Comparison of ENCODE assay signal across 1 cellular context in the genomic region with DNA sequence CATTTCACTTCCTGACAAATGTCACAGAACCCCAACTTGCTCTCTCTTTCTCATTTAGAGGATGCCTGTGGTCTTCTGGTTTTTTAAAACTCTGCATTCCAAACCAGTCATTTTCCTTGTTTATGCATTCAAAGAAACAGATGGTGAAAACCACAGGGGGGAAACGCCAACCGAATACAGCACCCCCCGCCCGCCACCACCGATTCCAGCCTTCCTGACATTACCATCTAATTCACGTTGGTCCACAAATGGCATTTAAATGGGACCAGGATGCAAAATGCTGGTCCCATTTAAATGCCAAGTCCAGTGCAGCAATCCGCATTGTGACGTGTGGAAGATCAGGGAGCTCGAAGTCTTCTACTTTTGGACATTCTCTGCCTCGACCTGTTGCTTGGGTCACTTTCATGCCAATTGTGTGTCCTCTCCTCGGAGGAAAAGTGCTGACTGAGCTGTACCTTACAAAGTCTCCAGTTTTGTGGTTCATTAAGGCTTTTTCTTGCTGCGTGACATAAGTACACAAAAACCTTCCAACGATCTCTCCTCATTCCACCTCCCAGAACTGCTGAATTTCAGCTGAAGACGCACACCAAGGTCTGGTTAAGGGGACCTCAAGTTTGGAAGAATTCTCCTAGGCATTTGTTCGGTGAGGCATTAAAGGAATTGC.
TF ChIP-seq lines count a peak whose summit lies in the region.

No MANE protein-coding gene starts in this region.

TF ChIP-seq in HepG2, 621 proteins besides CTCF, POLR2A, EP300 and RAD21 (continued from another document):
- TF ChIP-seq ZNF83 (CRISPR knock-in tag; IDR thresholded peaks at IDR 0.05; ENCODE audit: borderline replicate concordance) (no peak), ZFP90 (CRISPR knock-in tag; IDR thresholded peaks at IDR 0.05; ENCODE audit: borderline replicate concordance) (no peak), SALL1 (CRISPR knock-in tag; IDR thresholded peaks at IDR 0.05) (no peak), ZFP82 (CRISPR knock-in tag; IDR thresholded peaks at IDR 0.05; ENCODE audit: borderline replicate concordance) (no peak), SP4 (CRISPR knock-in tag; IDR thresholded peaks at IDR 0.05) (peak; percentile 16; the same call in 1 of the 2 replicates), MEIS2 (CRISPR knock-in tag; IDR thresholded peaks at IDR 0.05) (no peak), HMG20B (CRISPR knock-in tag; conservative IDR thresholded peaks at IDR 0.05) (no peak), ZSCAN22 (CRISPR knock-in tag; IDR thresholded peaks at IDR 0.05) (no peak), DR1 (CRISPR knock-in tag; IDR thresholded peaks at IDR 0.05) (no peak), ZSCAN9 (CRISPR knock-in tag; IDR thresholded peaks at IDR 0.05; ENCODE audit: borderline replicate concordance) (no peak), ZNF574 (CRISPR knock-in tag; IDR thresholded peaks at IDR 0.05) (no peak), GTF2F1 (IDR thresholded peaks at IDR 0.05; ENCODE audit: low read length) (no peak), PTBP1 (IDR thresholded peaks at IDR 0.05; ENCODE audit: low read depth, low read length, poor library complexity, severe bottlenecking) (no peak), ZNF232 (CRISPR knock-in tag; IDR thresholded peaks at IDR 0.05; ENCODE audit: borderline replicate concordance) (no peak), ZNF569 (CRISPR knock-in tag; IDR thresholded peaks at IDR 0.05; ENCODE audit: borderline replicate concordance) (no peak), TARDBP (CRISPR knock-in tag; IDR thresholded peaks at IDR 0.05) (no peak), HOXA7 (CRISPR knock-in tag; IDR thresholded peaks at IDR 0.05) (no peak), BORCS8-MEF2B (CRISPR knock-in tag; IDR thresholded peaks at IDR 0.05) (no peak), ZNF317 (CRISPR knock-in tag; IDR thresholded peaks at IDR 0.05) (no peak), HNRNPK (IDR thresholded peaks at IDR 0.05; ENCODE audit: low read depth, low read length, poor library complexity, severe bottlenecking) (no peak), GPN1 (CRISPR knock-in tag; IDR thresholded peaks at IDR 0.05; ENCODE audit: borderline replicate concordance) (no peak), PAF1 (CRISPR knock-in tag; IDR thresholded peaks at IDR 0.05) (peak; percentile 54; the same call in 1 of the 2 replicates)
- TF ChIP-seq, protein P1, sequence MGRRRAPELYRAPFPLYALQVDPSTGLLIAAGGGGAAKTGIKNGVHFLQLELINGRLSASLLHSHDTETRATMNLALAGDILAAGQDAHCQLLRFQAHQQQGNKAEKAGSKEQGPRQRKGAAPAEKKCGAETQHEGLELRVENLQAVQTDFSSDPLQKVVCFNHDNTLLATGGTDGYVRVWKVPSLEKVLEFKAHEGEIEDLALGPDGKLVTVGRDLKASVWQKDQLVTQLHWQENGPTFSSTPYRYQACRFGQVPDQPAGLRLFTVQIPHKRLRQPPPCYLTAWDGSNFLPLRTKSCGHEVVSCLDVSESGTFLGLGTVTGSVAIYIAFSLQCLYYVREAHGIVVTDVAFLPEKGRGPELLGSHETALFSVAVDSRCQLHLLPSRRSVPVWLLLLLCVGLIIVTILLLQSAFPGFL (CRISPR knock-in tag; IDR thresholded peaks at IDR 0.05) = no peak
- TF ChIP-seq, protein P2, sequence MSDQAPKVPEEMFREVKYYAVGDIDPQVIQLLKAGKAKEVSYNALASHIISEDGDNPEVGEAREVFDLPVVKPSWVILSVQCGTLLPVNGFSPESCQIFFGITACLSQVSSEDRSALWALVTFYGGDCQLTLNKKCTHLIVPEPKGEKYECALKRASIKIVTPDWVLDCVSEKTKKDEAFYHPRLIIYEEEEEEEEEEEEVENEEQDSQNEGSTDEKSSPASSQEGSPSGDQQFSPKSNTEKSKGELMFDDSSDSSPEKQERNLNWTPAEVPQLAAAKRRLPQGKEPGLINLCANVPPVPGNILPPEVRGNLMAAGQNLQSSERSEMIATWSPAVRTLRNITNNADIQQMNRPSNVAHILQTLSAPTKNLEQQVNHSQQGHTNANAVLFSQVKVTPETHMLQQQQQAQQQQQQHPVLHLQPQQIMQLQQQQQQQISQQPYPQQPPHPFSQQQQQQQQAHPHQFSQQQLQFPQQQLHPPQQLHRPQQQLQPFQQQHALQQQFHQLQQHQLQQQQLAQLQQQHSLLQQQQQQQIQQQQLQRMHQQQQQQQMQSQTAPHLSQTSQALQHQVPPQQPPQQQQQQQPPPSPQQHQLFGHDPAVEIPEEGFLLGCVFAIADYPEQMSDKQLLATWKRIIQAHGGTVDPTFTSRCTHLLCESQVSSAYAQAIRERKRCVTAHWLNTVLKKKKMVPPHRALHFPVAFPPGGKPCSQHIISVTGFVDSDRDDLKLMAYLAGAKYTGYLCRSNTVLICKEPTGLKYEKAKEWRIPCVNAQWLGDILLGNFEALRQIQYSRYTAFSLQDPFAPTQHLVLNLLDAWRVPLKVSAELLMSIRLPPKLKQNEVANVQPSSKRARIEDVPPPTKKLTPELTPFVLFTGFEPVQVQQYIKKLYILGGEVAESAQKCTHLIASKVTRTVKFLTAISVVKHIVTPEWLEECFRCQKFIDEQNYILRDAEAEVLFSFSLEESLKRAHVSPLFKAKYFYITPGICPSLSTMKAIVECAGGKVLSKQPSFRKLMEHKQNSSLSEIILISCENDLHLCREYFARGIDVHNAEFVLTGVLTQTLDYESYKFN (CRISPR knock-in tag; conservative IDR thresholded peaks at IDR 0.05) = no peak
- TF ChIP-seq, protein P3, sequence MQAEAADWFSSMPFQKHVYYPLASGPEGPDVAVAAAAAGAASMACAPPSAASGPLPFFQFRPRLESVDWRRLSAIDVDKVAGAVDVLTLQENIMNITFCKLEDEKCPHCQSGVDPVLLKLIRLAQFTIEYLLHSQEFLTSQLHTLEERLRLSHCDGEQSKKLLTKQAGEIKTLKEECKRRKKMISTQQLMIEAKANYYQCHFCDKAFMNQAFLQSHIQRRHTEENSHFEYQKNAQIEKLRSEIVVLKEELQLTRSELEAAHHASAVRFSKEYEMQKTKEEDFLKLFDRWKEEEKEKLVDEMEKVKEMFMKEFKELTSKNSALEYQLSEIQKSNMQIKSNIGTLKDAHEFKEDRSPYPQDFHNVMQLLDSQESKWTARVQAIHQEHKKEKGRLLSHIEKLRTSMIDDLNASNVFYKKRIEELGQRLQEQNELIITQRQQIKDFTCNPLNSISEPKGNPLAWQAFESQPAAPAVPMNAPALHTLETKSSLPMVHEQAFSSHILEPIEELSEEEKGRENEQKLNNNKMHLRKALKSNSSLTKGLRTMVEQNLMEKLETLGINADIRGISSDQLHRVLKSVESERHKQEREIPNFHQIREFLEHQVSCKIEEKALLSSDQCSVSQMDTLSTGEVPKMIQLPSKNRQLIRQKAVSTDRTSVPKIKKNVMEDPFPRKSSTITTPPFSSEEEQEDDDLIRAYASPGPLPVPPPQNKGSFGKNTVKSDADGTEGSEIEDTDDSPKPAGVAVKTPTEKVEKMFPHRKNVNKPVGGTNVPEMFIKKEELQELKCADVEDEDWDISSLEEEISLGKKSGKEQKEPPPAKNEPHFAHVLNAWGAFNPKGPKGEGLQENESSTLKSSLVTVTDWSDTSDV (CRISPR knock-in tag; IDR thresholded peaks at IDR 0.05) = no peak
TF ChIP-seq in HepG2: peak in this region for 13.
